ENCODE assay signal across 25 cellular contexts in the genomic region with DNA sequence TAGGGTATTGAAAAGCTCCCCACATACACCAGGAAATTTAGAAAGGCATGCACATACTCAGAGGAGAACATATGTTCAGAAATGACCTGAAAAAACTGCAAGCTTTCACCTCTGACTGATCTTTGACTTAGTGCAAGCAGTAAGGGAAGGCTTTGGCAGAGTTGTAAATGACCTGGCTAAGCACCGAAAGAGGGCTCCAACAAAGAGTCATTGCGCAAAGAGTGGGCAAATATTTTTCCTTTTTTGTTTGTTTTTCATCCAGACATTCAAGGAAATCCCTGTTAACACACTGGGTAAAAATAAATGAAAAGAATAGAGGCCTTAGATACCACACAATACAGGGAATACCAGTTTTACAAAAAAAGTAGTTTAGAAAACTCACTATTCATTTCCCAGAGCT. TPM values are rescaled to one million over a fixed set of nuclear protein-coding genes. Genes with fewer than 3 reads are reported as not detected.
"Had no signal": no experiment of that assay in that cellular context is flagged by ENCODE, and none has a peak within 500 bp of the region (broad histone marks: within the 10 kb centered on the region; RNA-seq: fewer than 3 reads in every experiment).

No MANE protein-coding gene starts in this region.

- DNase-seq: activated CD4-positive, alpha-beta T cell treated with anti-CD3 and anti-CD28 coated beads, Interleukin-2, amount 10 ng/mL, durations not matched to agents 24 days and 14 days; activated CD4-positive, alpha-beta T cell treated with anti-CD3 and anti-CD28 coated beads, Interleukin-2, amount 50 U/mL, for 48 hours; activated CD8-positive, alpha-beta T cell treated with anti-CD3 and anti-CD28 coated beads, Interleukin-2, amount 10 ng/mL, durations not matched to agents 7 days and 5 days; activated gamma-delta T cell; activated naive CD4-positive, alpha-beta T cell treated with anti-CD3 and anti-CD28 coated beads for 36 hours; activated T-cell treated with anti-CD3 and anti-CD28 coated beads, Interleukin-2, amount 50 U/mL, for 24 hours; anterior cingulate cortex; caudate nucleus; cerebellar nuclear complex; MG63; NCI-H1048; NCI-H1105 treated with DMSO at 0.1 percent for 48 hours; NCI-H1436; NCI-H1694; NCI-H1930; NCI-H2081 treated with DMSO at 0.1 percent for 48 hours; NCI-H345; NCI-H524 treated with DMSO at 0.1 percent for 48 hours; SHP77; SJCRH30; T1000 had no signal

- H3K4me3 ChIP-seq: MG63, SJCRH30, SK-N-MC had no signal

- H3K4me1 ChIP-seq: SJCRH30 had no signal

- H3K36me3 ChIP-seq: MG63, SJCRH30 had no signal

- H3K27ac ChIP-seq: SJCRH30, SK-N-MC had no signal

- ATAC-seq: activated CD8-positive, alpha-beta T cell treated with anti-CD3 and anti-CD28 coated beads, Interleukin-2, amount 10 ng/mL, durations not matched to agents 7 days and 5 days; activated naive CD4-positive, alpha-beta T cell treated with anti-CD3 and anti-CD28 coated beads, Interleukin-2, amount 50 U/mL, for 72 hours; Panc1 had no signal

- H3K27me3 ChIP-seq: MG63, SJCRH30 had no signal

RNA-seq across cellular contexts. Expression of a gene that starts 5.2 kb away (rescaled TPM):
- total RNA-seq: activated T-helper 2 cell treated with anti-CD3 and anti-CD28 coated beads, Interferon-gamma antibody, Interleukin-2, Interleukin-4, amounts not matched to agents 10 μg/mL and 5 μg/mL and 100 μg/mL, durations not matched to agents 14 hours and 24 hours and 36 hours had no signal
